8 cellular contexts compared by ENCODE assay signal in the genomic region with DNA sequence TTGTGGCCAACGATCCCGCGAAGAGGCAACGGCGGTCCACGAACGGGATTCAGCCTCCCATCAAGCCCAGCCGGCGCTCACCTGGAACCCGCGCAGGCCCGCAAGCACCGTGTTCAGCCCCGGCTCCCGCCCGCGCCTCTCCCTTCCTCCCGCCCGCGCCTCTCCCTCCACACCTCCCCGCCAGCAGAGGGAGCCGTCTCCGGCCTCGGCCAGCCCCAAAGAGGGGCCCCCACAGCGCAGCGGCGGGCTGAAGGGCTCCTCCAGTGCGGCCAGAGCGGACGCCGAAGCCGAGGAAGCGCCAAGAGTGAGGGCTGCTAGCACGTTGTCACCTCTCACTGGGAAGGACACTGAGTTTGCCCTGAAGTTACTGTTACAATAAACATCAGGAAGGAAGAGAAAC. TPM values are rescaled to one million over a fixed set of nuclear protein-coding genes. Genes with fewer than 3 reads are reported as not detected.
DNase-seq lines count a peak whose midpoint lies in the region; ATAC-seq and TF ChIP-seq lines count a peak whose summit lies in the region.

No MANE protein-coding gene starts in this region.

- H3F3A ChIP-seq in GM23338 (replicated peaks; ENCODE audit: low read depth) = no peaks in the 10 kb centered on the region

- no peaks in the 10 kb centered on the region for H3K9me2 ChIP-seq in GM23338 (ENCODE audit: insufficient read depth)

- H3K9me3 Mint-ChIP-seq in GM23338 = peaks cover 7% of the 10 kb centered on the region

- H3K27ac Mint-ChIP-seq in GM23338 = no peak overlapping the region

- H2AFZ ChIP-seq in GM23338 = peak overlapping the region; percentile 99

- peaks cover 3% of the 10 kb centered on the region; the same call in 2 of the 3 replicates for H3K4me1 Mint-ChIP-seq in GM23338

- no peaks in the 10 kb centered on the region for H4K20me1 ChIP-seq in GM23338 (replicated peaks; ENCODE audit: insufficient read depth)

- DNase-seq in GM23338 (ENCODE audit: low spot score) (peak; percentile 88), foreskin keratinocyte (no peak), retinal pigment epithelial cell (ENCODE audit: low read depth) (no peak), GM19240 (ENCODE audit: insufficient read length, low spot score) (no peak)
- peak in 2 of 3 experiments; percentile 4 to 10 for DNase-seq in activated CD8-positive, alpha-beta memory T cell treated with anti-CD3 and anti-CD28 coated beads for 48 hours (ENCODE audit: low read depth in 2 of 3, low spot score in 2 of 3)

- ATAC-seq in GM23338 = peak; percentile 97
- peak; percentile 71 for ATAC-seq in foreskin keratinocyte
- no peak for ATAC-seq in GM21528 (IDR thresholded peaks at IDR 0.05; ENCODE audit: low FRiP score, unreplicated experiment)
- no peak for ATAC-seq in HG03432 (IDR thresholded peaks at IDR 0.05; ENCODE audit: unreplicated experiment)
- ATAC-seq in GM19455 (IDR thresholded peaks at IDR 0.05; ENCODE audit: unreplicated experiment) = no peak

- no peak overlapping the region for H3K27ac ChIP-seq in GM23338 (ENCODE audit: low read depth)
- peak overlapping the region; percentile 56 for H3K27ac ChIP-seq in foreskin keratinocyte

- TF ChIP-seq CTCF in GM23338 (conservative IDR thresholded peaks at IDR 0.05; ENCODE audit: low read depth in 2 of 2) = peak; percentile 83 to 91
- peak; percentile 94 for TF ChIP-seq CTCF in foreskin keratinocyte (conservative IDR thresholded peaks at IDR 0.05)
- peak; percentile 61 for TF ChIP-seq CTCF in retinal pigment epithelial cell (conservative IDR thresholded peaks at IDR 0.05; ENCODE audit: low read depth, low read length)

- peak overlapping the region; percentile 69 for H3K4me3 Mint-ChIP-seq in GM23338

- H3K4me1 ChIP-seq in GM23338 (ENCODE audit: insufficient read depth) (no peaks in the 10 kb centered on the region), foreskin keratinocyte (peaks cover 12% of the 10 kb centered on the region)

- peaks cover 6% of the 10 kb centered on the region; the same call in 1 of the 2 replicates for H3K27me3 ChIP-seq in GM23338 (ENCODE audit: insufficient read depth)
- no peaks in the 10 kb centered on the region for H3K27me3 ChIP-seq in foreskin keratinocyte

- H3K36me3 ChIP-seq in GM23338 (ENCODE audit: insufficient read depth) = no peaks in the 10 kb centered on the region

- H3K4me2 ChIP-seq in GM23338 = peak overlapping the region; percentile 77

- no peaks in the 10 kb centered on the region for H3K79me2 ChIP-seq in GM23338 (replicated peaks; ENCODE audit: insufficient read depth)

- H3K27me3 Mint-ChIP-seq in GM23338 (ENCODE audit: insufficient read depth, low read depth, poor library complexity) = peaks cover 24% of the 10 kb centered on the region

- peaks cover 6% of the 10 kb centered on the region; the same call in 1 of the 3 replicates for H3K36me3 Mint-ChIP-seq in GM23338 (ENCODE audit: low read depth)

- H3K4me3 ChIP-seq in GM23338 (peak overlapping the region; percentile 46), retinal pigment epithelial cell (ENCODE audit: low read length) (peak overlapping the region; percentile 25)

TF ChIP-seq in GM23338, 12 proteins besides CTCF, POLR2A, EP300 and RAD21:
- no peak for TF ChIP-seq EZH2 (IDR thresholded peaks at IDR 0.05; ENCODE audit: low read depth, unreplicated experiment)
- TF ChIP-seq STAT1 (IDR thresholded peaks at IDR 0.05; ENCODE audit: unreplicated experiment) = no peak
- no peak for TF ChIP-seq NANOG (IDR thresholded peaks at IDR 0.05; ENCODE audit: borderline replicate concordance)
- peak; percentile 66 for TF ChIP-seq POLR2AphosphoS5 (IDR thresholded peaks at IDR 0.05; ENCODE audit: low read depth)
- TF ChIP-seq, protein P1, sequence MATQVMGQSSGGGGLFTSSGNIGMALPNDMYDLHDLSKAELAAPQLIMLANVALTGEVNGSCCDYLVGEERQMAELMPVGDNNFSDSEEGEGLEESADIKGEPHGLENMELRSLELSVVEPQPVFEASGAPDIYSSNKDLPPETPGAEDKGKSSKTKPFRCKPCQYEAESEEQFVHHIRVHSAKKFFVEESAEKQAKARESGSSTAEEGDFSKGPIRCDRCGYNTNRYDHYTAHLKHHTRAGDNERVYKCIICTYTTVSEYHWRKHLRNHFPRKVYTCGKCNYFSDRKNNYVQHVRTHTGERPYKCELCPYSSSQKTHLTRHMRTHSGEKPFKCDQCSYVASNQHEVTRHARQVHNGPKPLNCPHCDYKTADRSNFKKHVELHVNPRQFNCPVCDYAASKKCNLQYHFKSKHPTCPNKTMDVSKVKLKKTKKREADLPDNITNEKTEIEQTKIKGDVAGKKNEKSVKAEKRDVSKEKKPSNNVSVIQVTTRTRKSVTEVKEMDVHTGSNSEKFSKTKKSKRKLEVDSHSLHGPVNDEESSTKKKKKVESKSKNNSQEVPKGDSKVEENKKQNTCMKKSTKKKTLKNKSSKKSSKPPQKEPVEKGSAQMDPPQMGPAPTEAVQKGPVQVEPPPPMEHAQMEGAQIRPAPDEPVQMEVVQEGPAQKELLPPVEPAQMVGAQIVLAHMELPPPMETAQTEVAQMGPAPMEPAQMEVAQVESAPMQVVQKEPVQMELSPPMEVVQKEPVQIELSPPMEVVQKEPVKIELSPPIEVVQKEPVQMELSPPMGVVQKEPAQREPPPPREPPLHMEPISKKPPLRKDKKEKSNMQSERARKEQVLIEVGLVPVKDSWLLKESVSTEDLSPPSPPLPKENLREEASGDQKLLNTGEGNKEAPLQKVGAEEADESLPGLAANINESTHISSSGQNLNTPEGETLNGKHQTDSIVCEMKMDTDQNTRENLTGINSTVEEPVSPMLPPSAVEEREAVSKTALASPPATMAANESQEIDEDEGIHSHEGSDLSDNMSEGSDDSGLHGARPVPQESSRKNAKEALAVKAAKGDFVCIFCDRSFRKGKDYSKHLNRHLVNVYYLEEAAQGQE (IDR thresholded peaks at IDR 0.05; ENCODE audit: unreplicated experiment) = no peak

RNA-seq across cellular contexts. Expression of gene LAPTM4A, which starts 55.3 kb away (rescaled TPM):
- 123 and 157 TPM in 2 replicates for total RNA-seq in GM23338 (2014; rRNA removed; shearing (Covaris generic))
- polyA plus RNA-seq in GM23338 (2016; fragmentation: Nextera tagmentation; extraction: Ambion mirVana) (199 and 214 TPM in 2 replicates), foreskin keratinocyte (127 and 150 TPM in 2 replicates)
- total RNA-seq in foreskin keratinocyte = 91.4 and 103 TPM in 2 replicates

Comparison
In these comparisons a context has a peak if more than half of its experiments do, and no peak if none do; other contexts are left out.
1. ATAC-seq: peak in GM23338 (single experiment) and foreskin keratinocyte (single experiment); none in GM21528 (single experiment), HG03432 (single experiment) and GM19455 (single experiment).
2. DNase-seq: peak in GM23338 (single experiment) and activated CD8-positive, alpha-beta memory T cell treated with anti-CD3 and anti-CD28 coated beads for 48 hours (2 of 3); none in foreskin keratinocyte (0 of 2), retinal pigment epithelial cell (single experiment) and GM19240 (single experiment).
3. Peak in every context shown above with its lines, with median percentiles within 50 percentile points of each other: CTCF ChIP-seq.